Comparison of ENCODE assay signal across 1 cellular context in genomic region chr3:127764841-127765362, GRCh38.
TF ChIP-seq lines count a peak whose summit lies in the region.

No MANE protein-coding gene starts in this region.

TF ChIP-seq in GM12878, 131 proteins besides CTCF, POLR2A, EP300 and RAD21 (continued from another document and continues in another):
- TF ChIP-seq ATF7 (IDR thresholded peaks at IDR 0.05; ENCODE audit: low read depth) (no peak; the same call in 1 of the 2 replicates), TBL1XR1 (IDR thresholded peaks at IDR 0.05; ENCODE audit: low read depth, low read length) (no peak; the same call in 1 of the 2 replicates), ZSCAN29 (IDR thresholded peaks at IDR 0.05) (no peak), NFIC (IDR thresholded peaks at IDR 0.05; ENCODE audit: low read depth, low read length) (peak; percentile 95), SKIL (IDR thresholded peaks at IDR 0.05; ENCODE audit: low read depth, poor library complexity, severe bottlenecking) (peak; percentile 80), BHLHE40 (IDR thresholded peaks at IDR 0.05; ENCODE audit: borderline replicate concordance in 1 of 2, low read depth in 2 of 2, low read length in 1 of 2) (peak; percentile 78 to 83), IRF4 (IDR thresholded peaks at IDR 0.05; ENCODE audit: low read depth, low read length) (no peak), CUX1 (IDR thresholded peaks at IDR 0.05; ENCODE audit: insufficient replicate concordance, low read depth, low read length) (no peak), NFXL1 (IDR thresholded peaks at IDR 0.05; ENCODE audit: borderline replicate concordance) (no peak), ZNF622 (IDR thresholded peaks at IDR 0.05) (no peak), ZNF384 (IDR thresholded peaks at IDR 0.05; ENCODE audit: borderline replicate concordance, low read depth, low read length) (0 out of 2 replicates have a peak, but pooled peaks have one; percentile 13), SMAD1 (IDR thresholded peaks at IDR 0.05; ENCODE audit: low read depth, partially characterized antibody) (no peak), JUNB (IDR thresholded peaks at IDR 0.05) (peak; percentile 76), MYC (IDR thresholded peaks at IDR 0.05; ENCODE audit: insufficient read depth, insufficient read length, insufficient replicate concordance, low read length, severe bottlenecking) (no peak), BMI1 (IDR thresholded peaks at IDR 0.05; ENCODE audit: borderline replicate concordance) (no peak), FOXK2 (IDR thresholded peaks at IDR 0.05) (no peak), ZNF207 (IDR thresholded peaks at IDR 0.05; ENCODE audit: borderline replicate concordance) (no peak), LARP7 (IDR thresholded peaks at IDR 0.05) (no peak), SPI1 (IDR thresholded peaks at IDR 0.05; ENCODE audit: borderline replicate concordance, insufficient read depth, low read depth, low read length) (no peak), CEBPB (IDR thresholded peaks at IDR 0.05; ENCODE audit: borderline replicate concordance in 1 of 2, low read depth in 2 of 2, low read length in 2 of 2) (no peak; a peak in 1 of 4 replicates), PRDM15 (CRISPR knock-in tag; IDR thresholded peaks at IDR 0.05) (no peak), MEF2B (IDR thresholded peaks at IDR 0.05; ENCODE audit: partially characterized antibody, poor library complexity, severe bottlenecking) (peak; percentile 54), RELA (IDR thresholded peaks at IDR 0.05; ENCODE audit: borderline replicate concordance, partially characterized antibody) (no peak), HDGF (IDR thresholded peaks at IDR 0.05) (no peak), PAX5 (IDR thresholded peaks at IDR 0.05; ENCODE audit: borderline replicate concordance, low read depth, low read length) (no peak), IRF5 (IDR thresholded peaks at IDR 0.05; ENCODE audit: borderline replicate concordance) (no peak), EZH2 (IDR thresholded peaks at IDR 0.05; ENCODE audit: borderline replicate concordance, control insufficient read depth, low read depth, low read length) (no peak), WRNIP1 (IDR thresholded peaks at IDR 0.05; ENCODE audit: borderline replicate concordance, low read depth, low read length) (no peak), KDM1A (IDR thresholded peaks at IDR 0.05; ENCODE audit: borderline replicate concordance) (no peak), SIN3A (IDR thresholded peaks at IDR 0.05; ENCODE audit: low read depth, low read length) (no peak), STAT1 (conservative IDR thresholded peaks at IDR 0.05) (no peak), SMC3 (IDR thresholded peaks at IDR 0.05; ENCODE audit: borderline replicate concordance, low read length) (no peak), MLLT1 (IDR thresholded peaks at IDR 0.05) (no peak), CHD1 (IDR thresholded peaks at IDR 0.05; ENCODE audit: low read depth, low read length) (no peak), RFX5 (IDR thresholded peaks at IDR 0.05; ENCODE audit: low read depth, low read length) (no peak), SUPT20H (IDR thresholded peaks at IDR 0.05; ENCODE audit: borderline replicate concordance, control insufficient read depth, low read depth, low read length) (no peak), ZNF592 (IDR thresholded peaks at IDR 0.05) (no peak), TAF1 (IDR thresholded peaks at IDR 0.05; ENCODE audit: borderline replicate concordance, low read depth, low read length) (no peak), POLR2AphosphoS2 (IDR thresholded peaks at IDR 0.05; ENCODE audit: low read depth, low read length) (no peak), ZBTB11 (CRISPR knock-in tag; IDR thresholded peaks at IDR 0.05) (no peak), CREB1 (IDR thresholded peaks at IDR 0.05; ENCODE audit: low read depth) (no peak)
